25 cellular contexts compared by ENCODE assay signal in genomic region chr4:163536101-163536500, GRCh38.
"Had no signal": no experiment of that assay in that cellular context is flagged by ENCODE, and none has a peak within 500 bp of the region (broad histone marks: within the 10 kb centered on the region; RNA-seq: fewer than 3 reads in every experiment).

No MANE protein-coding gene starts in this region.

- H3K27me3 ChIP-seq: pancreas, stomach, transverse colon had no signal

- H3K4me1 Mint-ChIP-seq: activated CD4-positive, alpha-beta T cell treated with anti-CD3 and anti-CD28 coated beads for 36 hours; activated naive CD8-positive, alpha-beta T cell treated with anti-CD3 and anti-CD28 coated beads, Interleukin-2, amount 10 ng/mL, durations not matched to agents 7 days and 5 days; brain; mesothelial cell of epicardium; nephron progenitor cell had no signal

- H3K4me3 Mint-ChIP-seq: activated CD4-positive, alpha-beta T cell treated with anti-CD3 and anti-CD28 coated beads for 36 hours; activated naive CD8-positive, alpha-beta T cell treated with anti-CD3 and anti-CD28 coated beads, Interleukin-2, amount 10 ng/mL, durations not matched to agents 7 days and 5 days; activated T-cell treated with anti-CD3 and anti-CD28 coated beads, Interleukin-2, amount 50 U/mL, for 4 hours; dendritic cell treated with granulocyte-macrophage colony-stimulating factor and Interleukin-4, amounts not matched to agents 40 ng/mL and 50 ng/mL, for 4 days; mesothelial cell of epicardium; nephron progenitor cell had no signal

- H3K27ac ChIP-seq: left ventricle myocardium inferior, pancreas, psoas muscle, skin epidermis, stomach, transverse colon had no signal

- H3K4me3 ChIP-seq: left ventricle myocardium inferior, pancreas, psoas muscle, skin epidermis, stomach, transverse colon had no signal

- H3K36me3 ChIP-seq: pancreas had no signal

- H3K27ac Mint-ChIP-seq: activated CD4-positive, alpha-beta T cell treated with anti-CD3 and anti-CD28 coated beads for 36 hours; activated naive CD8-positive, alpha-beta T cell treated with anti-CD3 and anti-CD28 coated beads, Interleukin-2, amount 10 ng/mL, durations not matched to agents 7 days and 5 days; dendritic cell treated with granulocyte-macrophage colony-stimulating factor and Interleukin-4, amounts not matched to agents 40 ng/mL and 50 ng/mL, for 4 days; mesothelial cell of epicardium had no signal

- DNase-seq: activated CD4-positive, alpha-beta T cell treated with anti-CD3 and anti-CD28 coated beads for 36 hours; activated CD4-positive, alpha-beta T cell treated with anti-CD3 and anti-CD28 coated beads, Interleukin-2, amount 50 U/mL, for 48 hours; activated CD8-positive, alpha-beta memory T cell treated with anti-CD3 and anti-CD28 coated beads, Interleukin-2, amount 50 U/mL, for 48 hours; activated naive CD4-positive, alpha-beta T cell treated with Interleukin-2 at 50 U/mL for 16 hours; activated naive CD8-positive, alpha-beta T cell treated with anti-CD3 and anti-CD28 coated beads, Interleukin-2, amount 10 ng/mL, durations not matched to agents 7 days and 5 days; activated T-cell treated with anti-CD3 and anti-CD28 coated beads, Interleukin-2, amount 50 U/mL, for 4 hours; amygdala; effector CD4-positive, alpha-beta T cell; glutamatergic neuron; left ventricle myocardium inferior; nephron progenitor cell; pancreas; psoas muscle; right cardiac atrium; stimulated activated CD4-positive, alpha-beta T cell treated with anti-CD3 and anti-CD28 coated beads, Interleukin-1b, Interleukin-23, amount 100 ng/mL, for 48 hours; stomach; T-helper 9 cell; transverse colon had no signal

- FAIRE-seq: endometrium, frontal cortex, pancreas, urothelium cell line had no signal

- H3K9me3 Mint-ChIP-seq: activated naive CD8-positive, alpha-beta T cell treated with anti-CD3 and anti-CD28 coated beads, Interleukin-2, amount 10 ng/mL, durations not matched to agents 7 days and 5 days; activated T-cell treated with anti-CD3 and anti-CD28 coated beads, Interleukin-2, amount 50 U/mL, for 4 hours; brain; dendritic cell treated with granulocyte-macrophage colony-stimulating factor and Interleukin-4, amounts not matched to agents 40 ng/mL and 50 ng/mL, for 4 days; mesothelial cell of epicardium; nephron progenitor cell had no signal

- ATAC-seq: activated T-cell treated with anti-CD3 and anti-CD28 coated beads, Interleukin-2, amount 50 U/mL, for 4 hours; pancreas; psoas muscle; right cardiac atrium had no signal

- H3K4me1 ChIP-seq: left ventricle myocardium inferior, pancreas, psoas muscle, transverse colon had no signal

- H3K27me3 Mint-ChIP-seq: activated CD4-positive, alpha-beta T cell treated with anti-CD3 and anti-CD28 coated beads for 36 hours; activated naive CD8-positive, alpha-beta T cell treated with anti-CD3 and anti-CD28 coated beads, Interleukin-2, amount 10 ng/mL, durations not matched to agents 7 days and 5 days; brain; dendritic cell treated with granulocyte-macrophage colony-stimulating factor and Interleukin-4, amounts not matched to agents 40 ng/mL and 50 ng/mL, for 4 days had no signal

- H3K9me3 ChIP-seq: left ventricle myocardium inferior, pancreas, psoas muscle, stomach, transverse colon had no signal
